ENCODE assay signal across 9 cellular contexts in genomic region chr13:33015791-33016323, GRCh38. TPM values are rescaled to one million over a fixed set of nuclear protein-coding genes. Genes with fewer than 3 reads are reported as not detected.
DNase-seq lines count a peak whose midpoint lies in the region; ATAC-seq and TF ChIP-seq lines count a peak whose summit lies in the region.
"Had no signal": no experiment of that assay in that cellular context is flagged by ENCODE, and none has a peak within 500 bp of the region (broad histone marks: within the 10 kb centered on the region; RNA-seq: fewer than 3 reads in every experiment).

No MANE protein-coding gene starts in this region.

- H3K27me3 ChIP-seq in neural progenitor cell = peaks cover 81% of the 10 kb centered on the region

- no peaks in the 10 kb centered on the region for H4K20me1 ChIP-seq in neural progenitor cell (ENCODE audit: low read depth)

- H3K27ac ChIP-seq in neural progenitor cell = no peak overlapping the region

- TF ChIP-seq POLR2A in GM18505 (IDR thresholded peaks at IDR 0.05; ENCODE audit: borderline replicate concordance, extremely low read depth, insufficient read depth, insufficient read length) = no peak

- H2AFZ ChIP-seq in neural progenitor cell (replicated peaks) = peak overlapping the region; percentile 65

- H3K36me3 Mint-ChIP-seq in effector memory CD8-positive, alpha-beta T cell (ENCODE audit: insufficient read depth) = no peaks in the 10 kb centered on the region
- no peaks in the 10 kb centered on the region for H3K36me3 Mint-ChIP-seq in neural progenitor cell

- H3K4me3 Mint-ChIP-seq in effector memory CD8-positive, alpha-beta T cell = peak overlapping the region; percentile 52 to 57
- peak overlapping the region; percentile 70 for H3K4me3 Mint-ChIP-seq in neural progenitor cell

- peaks cover 7 to 9% of the 10 kb centered on the region in 2 donors for H3K4me1 Mint-ChIP-seq in effector memory CD8-positive, alpha-beta T cell (ENCODE audit: low read depth in 2 of 2)
- peaks cover 11% of the 10 kb centered on the region for H3K4me1 Mint-ChIP-seq in neural progenitor cell

- no peaks in the 10 kb centered on the region for H3K36me3 ChIP-seq in neural progenitor cell

- no peak overlapping the region for H3K27ac Mint-ChIP-seq in effector memory CD8-positive, alpha-beta T cell
- no peak overlapping the region for H3K27ac Mint-ChIP-seq in neural progenitor cell

- no peak overlapping the region for H3K9ac ChIP-seq in neural progenitor cell

- H3K9me3 Mint-ChIP-seq in effector memory CD8-positive, alpha-beta T cell = peaks cover 0 to 6% of the 10 kb centered on the region in 2 donors
- peaks cover 14% of the 10 kb centered on the region for H3K9me3 Mint-ChIP-seq in neural progenitor cell

- peaks cover 4% of the 10 kb centered on the region for H3K4me1 ChIP-seq in neural progenitor cell

- H3K4me2 ChIP-seq in neural progenitor cell = peak overlapping the region; percentile 75

- no peak for TF ChIP-seq CTCF in neural progenitor cell (IDR thresholded peaks at IDR 0.05)

- H3K9me3 ChIP-seq in neural progenitor cell (ENCODE audit: low read depth) = no peaks in the 10 kb centered on the region

- H3F3A ChIP-seq in neural progenitor cell (ENCODE audit: low read depth) = peaks cover 14% of the 10 kb centered on the region

- peak; percentile 16 for ATAC-seq in GM18505 (IDR thresholded peaks at IDR 0.05; ENCODE audit: unreplicated experiment)
- peak; percentile 35 for ATAC-seq in HG03432 (IDR thresholded peaks at IDR 0.05; ENCODE audit: unreplicated experiment)
- ATAC-seq in effector memory CD8-positive, alpha-beta T cell (replicated peaks) = no peak
- no peak for ATAC-seq in GM21528 (IDR thresholded peaks at IDR 0.05; ENCODE audit: low FRiP score, unreplicated experiment)
- no peak for ATAC-seq in GM21619 (IDR thresholded peaks at IDR 0.05; ENCODE audit: unreplicated experiment)
- ATAC-seq: K562 had no signal

- no peaks in the 10 kb centered on the region for H3K79me2 ChIP-seq in neural progenitor cell (ENCODE audit: low read depth)

- peaks cover 59 to 84% of the 10 kb centered on the region in 2 donors for H3K27me3 Mint-ChIP-seq in effector memory CD8-positive, alpha-beta T cell
- peaks cover 32% of the 10 kb centered on the region for H3K27me3 Mint-ChIP-seq in neural progenitor cell (ENCODE audit: insufficient read depth, low read depth)

- H3K4me3 ChIP-seq in neural progenitor cell = peak overlapping the region; percentile 39
- H3K4me3 ChIP-seq: K562 had no signal

- DNase-seq in effector memory CD8-positive, alpha-beta T cell = no peak
- DNase-seq in neural progenitor cell (ENCODE audit: low spot score) = peak; percentile 45
- no peak for DNase-seq in NCI-H774 (lab: John Stamatoyannopoulos, UW)
- DNase-seq in H4 (ENCODE audit: low spot score) = no peak

RNA-seq across cellular contexts. Expression of gene KL, which starts 0.4 kb away (rescaled TPM):
- not detected in 2 replicates for total RNA-seq in neural progenitor cell (ENCODE audit: low replicate concordance)
- total RNA-seq in H4 (2014; rRNA removed; shearing (Covaris generic)) = not detected in 2 replicates
- total RNA-seq: K562 had no signal

Comparison
In these comparisons a context has a peak if more than half of its experiments do, and no peak if none do; other contexts are left out.
1. ATAC-seq: peak in GM18505 (single experiment) and HG03432 (single experiment); none in effector memory CD8-positive, alpha-beta T cell (single experiment), GM21528 (single experiment) and GM21619 (single experiment).